Comparison of ENCODE assay signal across 15 cellular contexts in the genomic region with DNA sequence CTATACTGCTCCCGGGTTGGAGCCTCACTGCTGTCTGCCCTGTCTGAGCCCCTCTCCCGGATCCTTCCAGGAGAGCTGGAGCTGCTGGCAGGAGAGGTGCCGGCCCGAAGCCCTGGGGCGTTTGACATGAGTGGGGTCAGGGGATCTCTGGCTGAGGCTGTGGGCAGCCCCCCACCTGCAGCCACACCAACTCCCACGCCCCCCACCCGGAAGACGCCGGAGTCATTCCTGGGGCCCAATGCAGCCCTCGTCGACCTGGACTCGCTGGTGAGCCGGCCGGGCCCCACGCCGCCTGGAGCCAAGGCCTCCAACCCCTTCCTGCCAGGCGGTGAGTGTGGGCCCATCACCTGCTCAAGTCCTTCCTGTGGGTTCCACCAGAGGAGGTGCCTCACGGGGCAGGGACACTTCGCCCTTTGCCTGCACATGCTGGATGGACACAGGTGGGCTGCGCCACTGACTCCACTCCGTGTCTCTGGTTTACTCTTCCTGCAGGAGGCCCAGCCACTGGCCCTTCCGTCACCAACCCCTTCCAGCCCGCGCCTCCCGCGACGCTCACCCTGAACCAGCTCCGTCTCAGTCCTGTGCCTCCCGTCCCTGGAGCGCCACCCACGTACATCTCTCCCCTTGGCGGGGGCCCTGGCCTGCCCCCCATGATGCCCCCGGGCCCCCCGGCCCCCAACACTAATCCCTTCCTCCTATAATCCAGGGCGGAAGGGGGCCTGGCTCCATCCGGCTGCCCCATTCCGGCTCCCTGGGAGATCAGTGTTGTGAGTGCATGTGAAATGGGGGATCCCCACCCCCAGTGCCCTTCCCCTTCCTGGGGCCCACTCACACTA. TPM values are rescaled to one million over a fixed set of nuclear protein-coding genes. Genes with fewer than 3 reads are reported as not detected.
DNase-seq lines count a peak whose midpoint lies in the region; ATAC-seq and TF ChIP-seq lines count a peak whose summit lies in the region.
"Had no signal": no experiment of that assay in that cellular context is flagged by ENCODE, and none has a peak within 500 bp of the region (broad histone marks: within the 10 kb centered on the region; RNA-seq: fewer than 3 reads in every experiment).

No MANE protein-coding gene starts in this region.

- no peak for TF ChIP-seq CTCF in natural killer cell (IDR thresholded peaks at IDR 0.05)

- H3K27me3 Mint-ChIP-seq in natural killer cell treated with Interleukin-12 subunit alpha and Interleukin-12 subunit beta and Interleukin-15 and Interleukin-18, amount 100 ng/mL, for 72 hours: no peaks in the 10 kb centered on the region
- H3K27me3 Mint-ChIP-seq in natural killer cell (ENCODE audit: low read depth in 2 of 2): no peaks in the 10 kb centered on the region
- H3K27me3 Mint-ChIP-seq: CD4-positive, CD25-positive, alpha-beta regulatory T cell had no signal

- peak; percentile 51 for DNase-seq in natural killer cell treated with Interleukin-12 subunit alpha and Interleukin-12 subunit beta and Interleukin-15 and Interleukin-18, amount 100 ng/mL, for 72 hours (ENCODE audit: low spot score)
- no peak for DNase-seq in natural killer cell
- DNase-seq in iPS-NIHi11 (ENCODE audit: low spot score): peak; percentile 27
- peak; percentile 54 for DNase-seq in sciatic nerve (ENCODE audit: low spot score)
- DNase-seq in HT-29 (ENCODE audit: low spot score): no peak
- DNase-seq: CD4-positive, CD25-positive, alpha-beta regulatory T cell; EL; MM.1S; NCI-H1105 treated with DMSO at 0.1 percent for 48 hours; NCI-H1694 treated with DMSO at 0.1 percent for 48 hours; NCI-H2107; NCI-H2227 treated with DMSO at 0.1 percent for 48 hours; NCI-H524 had no signal

- no peaks in the 10 kb centered on the region for H3K36me3 Mint-ChIP-seq in natural killer cell treated with Interleukin-12 subunit alpha and Interleukin-12 subunit beta and Interleukin-15 and Interleukin-18, amount 100 ng/mL, for 72 hours
- no peaks in the 10 kb centered on the region for H3K36me3 Mint-ChIP-seq in natural killer cell

- no peaks in the 10 kb centered on the region for H3K4me1 Mint-ChIP-seq in natural killer cell treated with Interleukin-12 subunit alpha and Interleukin-12 subunit beta and Interleukin-15 and Interleukin-18, amount 100 ng/mL, for 72 hours (ENCODE audit: low read depth in 2 of 2)
- H3K4me1 Mint-ChIP-seq in natural killer cell: no peaks in the 10 kb centered on the region

- H3K9me3 Mint-ChIP-seq in natural killer cell treated with Interleukin-12 subunit alpha and Interleukin-12 subunit beta and Interleukin-15 and Interleukin-18, amount 100 ng/mL, for 72 hours: no peaks in the 10 kb centered on the region
- no peaks in the 10 kb centered on the region for H3K9me3 Mint-ChIP-seq in natural killer cell
- H3K9me3 Mint-ChIP-seq: CD4-positive, CD25-positive, alpha-beta regulatory T cell had no signal

- no peak overlapping the region for H3K4me3 Mint-ChIP-seq in natural killer cell treated with Interleukin-12 subunit alpha and Interleukin-12 subunit beta and Interleukin-15 and Interleukin-18, amount 100 ng/mL, for 72 hours
- H3K4me3 Mint-ChIP-seq in natural killer cell: no peak overlapping the region
- H3K4me3 Mint-ChIP-seq: CD4-positive, CD25-positive, alpha-beta regulatory T cell had no signal

- ATAC-seq in natural killer cell treated with Interleukin-12 subunit alpha and Interleukin-12 subunit beta and Interleukin-15 and Interleukin-18, amount 100 ng/mL, for 72 hours: no peak
- no peak for ATAC-seq in natural killer cell
- no peak for ATAC-seq in sciatic nerve
- ATAC-seq in HG03135 (IDR thresholded peaks at IDR 0.05; ENCODE audit: unreplicated experiment): no peak
- no peak for ATAC-seq in GM18520 (IDR thresholded peaks at IDR 0.05; ENCODE audit: unreplicated experiment)

- intact Hi-C loops in natural killer cell (cut with micrococcal nuclease): no loop called here
- intact Hi-C loops in sciatic nerve (cut with DNase I): no loop called here

- no peak overlapping the region for H3K27ac Mint-ChIP-seq in natural killer cell treated with Interleukin-12 subunit alpha and Interleukin-12 subunit beta and Interleukin-15 and Interleukin-18, amount 100 ng/mL, for 72 hours
- no peak overlapping the region for H3K27ac Mint-ChIP-seq in natural killer cell
- H3K27ac Mint-ChIP-seq: CD4-positive, CD25-positive, alpha-beta regulatory T cell had no signal

RNA-seq across cellular contexts. Expression of a gene that starts 19.8 kb away (rescaled TPM):
- total RNA-seq in natural killer cell treated with Interleukin-12 subunit alpha and Interleukin-12 subunit beta and Interleukin-15 and Interleukin-18, amount 100 ng/mL, for 72 hours: 10 to 100 TPM; 40.7 to 63.9 TPM
- total RNA-seq in natural killer cell (10 to 100 TPM; 47.6 to 56.4 (median 51.8) TPM), sciatic nerve (87.6 TPM)
- 195 and 216 TPM in 2 replicates for total RNA-seq in HT-29 (2014; rRNA removed; shearing (Covaris generic))

RNA-seq across cellular contexts. Expression of a gene that starts 40.0 kb away (rescaled TPM):
- 100 to 1,000 TPM; 266 to 434 TPM for total RNA-seq in natural killer cell treated with Interleukin-12 subunit alpha and Interleukin-12 subunit beta and Interleukin-15 and Interleukin-18, amount 100 ng/mL, for 72 hours
- 100 to 1,000 TPM; 304 to 322 (median 321) TPM for total RNA-seq in natural killer cell
- 127 TPM for total RNA-seq in sciatic nerve
- 799 and 894 TPM in 2 replicates for total RNA-seq in HT-29 (2014; rRNA removed; shearing (Covaris generic))

RNA-seq across cellular contexts. Expression of a gene that starts 43.3 kb away (rescaled TPM):
- not detected for total RNA-seq in natural killer cell treated with Interleukin-12 subunit alpha and Interleukin-12 subunit beta and Interleukin-15 and Interleukin-18, amount 100 ng/mL, for 72 hours
- total RNA-seq in natural killer cell (not detected), sciatic nerve (not detected)
- total RNA-seq in HT-29 (2014; rRNA removed; shearing (Covaris generic)): not detected in 2 replicates
- total RNA-seq: CD4-positive, CD25-positive, alpha-beta regulatory T cell had no signal

RNA-seq across cellular contexts. Expression of a gene that starts 46.9 kb away (rescaled TPM):
- total RNA-seq in natural killer cell treated with Interleukin-12 subunit alpha and Interleukin-12 subunit beta and Interleukin-15 and Interleukin-18, amount 100 ng/mL, for 72 hours: 1 to 10 TPM; 1.9 to 3.3 TPM
- 1 to 10 TPM; 2.0 to 3.2 (median 3.2) TPM for total RNA-seq in natural killer cell
- 14.0 TPM for total RNA-seq in sciatic nerve
- total RNA-seq in HT-29 (2014; rRNA removed; shearing (Covaris generic)): 9.7 and 11.4 TPM in 2 replicates

RNA-seq across cellular contexts. Expression of a gene that starts 51.4 kb away (rescaled TPM):
- total RNA-seq in natural killer cell treated with Interleukin-12 subunit alpha and Interleukin-12 subunit beta and Interleukin-15 and Interleukin-18, amount 100 ng/mL, for 72 hours: 10 to 100 TPM; 15.1 to 27.6 TPM
- 10 to 100 TPM; 15.4 to 21.9 (median 19.0) TPM for total RNA-seq in natural killer cell
- total RNA-seq in sciatic nerve: 17.2 TPM
- 40.9 and 43.2 TPM in 2 replicates for total RNA-seq in HT-29 (2014; rRNA removed; shearing (Covaris generic))

Comparison
In these comparisons a context has a peak if more than half of its experiments do, and no peak if none do; other contexts are left out.
1. DNase-seq: peak in natural killer cell treated with Interleukin-12 subunit alpha and Interleukin-12 subunit beta and Interleukin-15 and Interleukin-18, amount 100 ng/mL, for 72 hours (single experiment), iPS-NIHi11 (single experiment) and sciatic nerve (single experiment); none in natural killer cell (single experiment) and HT-29 (single experiment).